11 cellular contexts compared by ENCODE assay signal in the genomic region with DNA sequence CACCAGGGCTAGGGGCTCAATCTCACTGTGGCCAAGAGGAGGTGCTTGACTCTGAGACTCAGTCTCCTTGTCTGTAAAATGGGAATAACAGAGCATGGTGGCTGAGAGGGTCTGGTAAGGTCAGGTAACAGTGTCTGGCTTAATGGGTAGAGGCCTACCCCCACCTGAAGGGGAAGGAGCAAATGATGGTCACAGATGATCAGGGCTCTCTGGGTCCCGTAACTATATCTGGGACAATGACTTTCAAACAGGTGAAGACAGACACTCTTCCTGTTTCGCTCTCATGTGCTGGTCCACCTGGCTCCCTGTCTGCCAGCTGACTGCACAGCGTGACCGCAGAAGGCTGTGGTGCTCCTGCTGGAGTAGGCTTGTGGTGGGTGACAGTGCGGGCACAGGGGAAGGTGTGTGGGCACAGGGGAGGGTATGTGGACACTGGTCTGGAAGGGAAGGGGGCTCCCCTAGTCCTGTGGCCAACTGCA. TPM values are rescaled to one million over a fixed set of nuclear protein-coding genes. Genes with fewer than 3 reads are reported as not detected.
DNase-seq lines count a peak whose midpoint lies in the region; ATAC-seq and TF ChIP-seq lines count a peak whose summit lies in the region.
"Had no signal": no experiment of that assay in that cellular context is flagged by ENCODE, and none has a peak within 500 bp of the region (broad histone marks: within the 10 kb centered on the region; RNA-seq: fewer than 3 reads in every experiment).

No MANE protein-coding gene starts in this region.

- H3F3A ChIP-seq in GM23248 (ENCODE audit: insufficient read depth) = peaks cover 13% of the 10 kb centered on the region; the same call in 1 of the 2 replicates

- intact Hi-C loops in heart right ventricle (cut with DNase I) (loop anchor here in 4 of 10 donors (1.0 to 5.0 kb wide), 4 partner anchors 34 to 67 kb away; no protein-coding TSS in a partner anchor), left ventricle myocardium superior (cut with micrococcal nuclease) (no loop called here), activated B cell treated with CpG ODN at 0.5 μM for 24 hours (cut with micrococcal nuclease) (no loop called here), uterus (cut with DNase I; ENCODE audit: low total_unique reads) (no loop called here)

- peaks cover 26 to 86% (median 72%) of the 10 kb centered on the region in 9 donors for H3K4me1 ChIP-seq in heart right ventricle
- peaks cover 0 to 8% of the 10 kb centered on the region in 2 donors for H3K4me1 ChIP-seq in uterus
- H3K4me1 ChIP-seq in GM23248 (ENCODE audit: insufficient read depth) = peaks cover 13% of the 10 kb centered on the region; the same call in 1 of the 2 replicates

- H3K27ac Mint-ChIP-seq in activated B cell treated with CpG ODN at 0.5 μM for 24 hours = peak overlapping the region; percentile 6
- no peak overlapping the region for H3K27ac Mint-ChIP-seq in stimulated activated naive CD8-positive, alpha-beta T cell treated with anti-CD3 and anti-CD28 coated beads, Interleukin-15, amount 100 ng/mL, for 72 hours
- H3K27ac Mint-ChIP-seq: brain had no signal

- DNase-seq in heart right ventricle (no peak), left ventricle myocardium superior (no peak), activated B cell treated with CpG ODN at 0.5 μM for 24 hours (no peak), uterus (no peak), GF-D8 (lab: John Stamatoyannopoulos, UW) (no peak), GM23248 (no peak)
- DNase-seq in stimulated activated naive CD8-positive, alpha-beta T cell treated with anti-CD3 and anti-CD28 coated beads, Interleukin-15, amount 100 ng/mL, for 72 hours = no peak
- DNase-seq: NCI-H146, upper lobe of right lung had no signal

- H3K9me2 ChIP-seq in GM23248 (ENCODE audit: insufficient read depth) = no peaks in the 10 kb centered on the region

- no peak overlapping the region for H3K4me2 ChIP-seq in GM23248 (ENCODE audit: unreplicated experiment)

- peaks cover 0 to 39% (median 0%) of the 10 kb centered on the region in 7 donors for H3K27me3 ChIP-seq in heart right ventricle
- no peaks in the 10 kb centered on the region for H3K27me3 ChIP-seq in uterus
- no peaks in the 10 kb centered on the region for H3K27me3 ChIP-seq in GM23248 (replicated peaks; ENCODE audit: insufficient read depth)

- CTCF ChIA-PET in activated B cell treated with CpG ODN at 0.5 μM for 24 hours (lab: Charles Lee) = no interaction called here

- H3K9me3 Mint-ChIP-seq in activated B cell treated with CpG ODN at 0.5 μM for 24 hours = no peaks in the 10 kb centered on the region
- H3K9me3 Mint-ChIP-seq in stimulated activated naive CD8-positive, alpha-beta T cell treated with anti-CD3 and anti-CD28 coated beads, Interleukin-15, amount 100 ng/mL, for 72 hours = no peaks in the 10 kb centered on the region

- in situ Hi-C loops in GM23248 (cut with MboI) = no loop called here

- H3K4me3 ChIP-seq in heart right ventricle = no peak overlapping the region
- H3K4me3 ChIP-seq in uterus = no peak overlapping the region
- no peak overlapping the region for H3K4me3 ChIP-seq in GM23248
- H3K4me3 ChIP-seq: upper lobe of right lung had no signal

- TF ChIP-seq POLR2A in uterus (IDR thresholded peaks at IDR 0.05) = no peak

- H3K4me1 Mint-ChIP-seq in activated B cell treated with CpG ODN at 0.5 μM for 24 hours = peaks cover 55% of the 10 kb centered on the region
- H3K4me1 Mint-ChIP-seq in stimulated activated naive CD8-positive, alpha-beta T cell treated with anti-CD3 and anti-CD28 coated beads, Interleukin-15, amount 100 ng/mL, for 72 hours = peaks cover 37% of the 10 kb centered on the region

- H3K27ac ChIP-seq in heart right ventricle = peak overlapping the region; percentile 15 to 99 (median 86)
- peak overlapping the region; percentile 45 to 97 for H3K27ac ChIP-seq in uterus
- no peak overlapping the region for H3K27ac ChIP-seq in GM23248
- H3K27ac ChIP-seq: upper lobe of right lung had no signal

- peaks cover 1% of the 10 kb centered on the region for H3K36me3 Mint-ChIP-seq in activated B cell treated with CpG ODN at 0.5 μM for 24 hours (ENCODE audit: low read depth)
- H3K36me3 Mint-ChIP-seq: brain had no signal

- no peaks in the 10 kb centered on the region for H4K20me1 ChIP-seq in GM23248 (ENCODE audit: insufficient read depth)

- peak overlapping the region; percentile 35 for H3K4me3 Mint-ChIP-seq in activated B cell treated with CpG ODN at 0.5 μM for 24 hours
- no peak overlapping the region for H3K4me3 Mint-ChIP-seq in stimulated activated naive CD8-positive, alpha-beta T cell treated with anti-CD3 and anti-CD28 coated beads, Interleukin-15, amount 100 ng/mL, for 72 hours

- 84 to 91% methylated on average over 5 of the region's 5 CpGs for WGBS in heart right ventricle, 2 donors
- 93 to 99% methylated on average over 5 of the region's 5 CpGs for WGBS in GM23248 (ENCODE audit: low coverage in 1 of 2, low lambda C conversion rate in 2 of 2, missing lambda C conversion rate in 2 of 2), 2 experiments

- POLR2A ChIA-PET in activated B cell treated with CpG ODN at 0.5 μM for 24 hours (lab: Charles Lee) = interaction anchor here (0.5 kb wide), 1 partner anchor 1663 kb away, joined by 3 read pairs; no protein-coding TSS in a partner anchor

- TF ChIP-seq CTCF in heart right ventricle (IDR thresholded peaks at IDR 0.05) (no peak), activated B cell treated with CpG ODN at 0.5 μM for 24 hours (IDR thresholded peaks at IDR 0.05) (no peak), uterus (IDR thresholded peaks at IDR 0.05) (no peak)

- H3K79me2 ChIP-seq in GM23248 (ENCODE audit: insufficient read depth) = peaks cover 27% of the 10 kb centered on the region; the same call in 1 of the 2 replicates

- no peak overlapping the region for H3K9ac ChIP-seq in GM23248

- no peak for ATAC-seq in heart right ventricle
- no peak for ATAC-seq in left ventricle myocardium superior
- ATAC-seq in HG02970 (IDR thresholded peaks at IDR 0.05; ENCODE audit: low FRiP score, unreplicated experiment) = peak; percentile 39
- ATAC-seq in activated B cell treated with CpG ODN at 0.5 μM for 24 hours (ENCODE audit: low read depth) = peak; percentile 52
- ATAC-seq in stimulated activated naive CD8-positive, alpha-beta T cell treated with anti-CD3 and anti-CD28 coated beads, Interleukin-15, amount 100 ng/mL, for 72 hours = no peak
- ATAC-seq: upper lobe of right lung had no signal

- H3K9me3 ChIP-seq in heart right ventricle (no peaks in the 10 kb centered on the region), uterus (no peaks in the 10 kb centered on the region), GM23248 (ENCODE audit: low read depth) (no peaks in the 10 kb centered on the region)
- H3K9me3 ChIP-seq: upper lobe of right lung had no signal

- H3K27me3 Mint-ChIP-seq in activated B cell treated with CpG ODN at 0.5 μM for 24 hours = peaks cover 17% of the 10 kb centered on the region
- peaks cover 78% of the 10 kb centered on the region for H3K27me3 Mint-ChIP-seq in stimulated activated naive CD8-positive, alpha-beta T cell treated with anti-CD3 and anti-CD28 coated beads, Interleukin-15, amount 100 ng/mL, for 72 hours

- no peak overlapping the region for H2AFZ ChIP-seq in GM23248

- H3K36me3 ChIP-seq in heart right ventricle (peaks cover 0 to 25% (median 0%) of the 10 kb centered on the region in 9 donors), uterus (no peaks in the 10 kb centered on the region), GM23248 (ENCODE audit: low read depth) (no peaks in the 10 kb centered on the region)
- H3K36me3 ChIP-seq: upper lobe of right lung had no signal

RNA-seq across cellular contexts. Expression of a gene that starts 4.0 kb away (rescaled TPM):
- total RNA-seq in heart right ventricle (100 to 1,000 TPM in 2 of 10 donors, 10 to 100 TPM in 8; 61.4 to 123 (median 80.6) TPM), left ventricle myocardium superior (81.7 TPM), activated B cell treated with CpG ODN at 0.5 μM for 24 hours (16.9 and 18.4 TPM in 2 replicates), uterus (10 to 100 TPM in 3 of 4 donors, 1 to 10 TPM in 1; 4.4 to 100.0 (median 19.6) TPM)
- polyA plus RNA-seq in heart right ventricle (100 to 1,000 TPM in 1 of 2 donors, 10 to 100 TPM in 1; 95.0 to 167 TPM), GM23248 (2016; fragmentation: Nextera tagmentation; extraction: Ambion mirVana) (14.8 and 15.4 TPM in 2 replicates)
- total RNA-seq in GM23248 (2014; rRNA removed; shearing (Covaris generic)) = 10.9 and 18.6 TPM in 2 replicates

Comparison
In these comparisons a context has a peak if more than half of its experiments do, and no peak if none do; other contexts are left out.
1. ATAC-seq: peak in HG02970 (single experiment) and activated B cell treated with CpG ODN at 0.5 μM for 24 hours (single experiment); none in heart right ventricle (0 of 8), left ventricle myocardium superior (single experiment) and stimulated activated naive CD8-positive, alpha-beta T cell treated with anti-CD3 and anti-CD28 coated beads, Interleukin-15, amount 100 ng/mL, for 72 hours (single experiment).